In genomic region chr9:2241875-2242741, GRCh38 we compare ENCODE assay signal across 1 cellular context.
TF ChIP-seq lines count a peak whose summit lies in the region.

No MANE protein-coding gene starts in this region.

TF ChIP-seq in HepG2, 621 proteins besides CTCF, POLR2A, EP300 and RAD21 (continued from another document and continues in another):
- TF ChIP-seq ZBTB46 (CRISPR knock-in tag; IDR thresholded peaks at IDR 0.05; ENCODE audit: borderline replicate concordance) (no peak), RBM22 (optimal IDR thresholded peaks at IDR 0.05; ENCODE audit: low read length) (no peak), TCF7L2 (IDR thresholded peaks at IDR 0.05; ENCODE audit: low read depth, low read length) (no peak), KDM5B (CRISPR knock-in tag; IDR thresholded peaks at IDR 0.05; ENCODE audit: borderline replicate concordance) (0 out of 2 replicates have a peak, but pooled peaks have one; percentile 68), ZNF703 (CRISPR knock-in tag; IDR thresholded peaks at IDR 0.05; ENCODE audit: borderline replicate concordance) (no peak), ZUFSP (CRISPR knock-in tag; IDR thresholded peaks at IDR 0.05; ENCODE audit: borderline replicate concordance) (no peak), ZNF563 (CRISPR knock-in tag; IDR thresholded peaks at IDR 0.05) (no peak), CENPT (CRISPR knock-in tag; IDR thresholded peaks at IDR 0.05; ENCODE audit: low read depth) (no peak), ZBTB49 (CRISPR knock-in tag; IDR thresholded peaks at IDR 0.05; ENCODE audit: borderline replicate concordance) (no peak), ZNF362 (CRISPR knock-in tag; IDR thresholded peaks at IDR 0.05; ENCODE audit: borderline replicate concordance) (no peak), ZNF121 (CRISPR knock-in tag; IDR thresholded peaks at IDR 0.05) (no peak), NFIC (IDR thresholded peaks at IDR 0.05; ENCODE audit: low read length) (no peak), REXO4 (CRISPR knock-in tag; IDR thresholded peaks at IDR 0.05; ENCODE audit: borderline replicate concordance) (no peak), TARDBP (CRISPR knock-in tag; IDR thresholded peaks at IDR 0.05) (peak; percentile 50; the same call in 1 of the 2 replicates), IRF9 (CRISPR knock-in tag; IDR thresholded peaks at IDR 0.05; ENCODE audit: borderline replicate concordance) (no peak), MAF1 (CRISPR knock-in tag; IDR thresholded peaks at IDR 0.05; ENCODE audit: borderline replicate concordance) (no peak), ZNF614 (CRISPR knock-in tag; IDR thresholded peaks at IDR 0.05; ENCODE audit: borderline replicate concordance) (0 out of 2 replicates have a peak, but pooled peaks have one; percentile 44), SAP130 (CRISPR knock-in tag; IDR thresholded peaks at IDR 0.05; ENCODE audit: low read depth) (peak; percentile 64), CBX5 (CRISPR knock-in tag; IDR thresholded peaks at IDR 0.05; ENCODE audit: borderline replicate concordance) (peak; percentile 79; the same call in 1 of the 2 replicates), MTA3 (CRISPR knock-in tag; IDR thresholded peaks at IDR 0.05) (no peak), REL (CRISPR knock-in tag; conservative IDR thresholded peaks at IDR 0.05) (no peak), EEA1 (CRISPR knock-in tag; IDR thresholded peaks at IDR 0.05; ENCODE audit: borderline replicate concordance) (no peak), ZNF781 (CRISPR knock-in tag; IDR thresholded peaks at IDR 0.05; ENCODE audit: borderline replicate concordance, not compliant biosample characterization) (no peak), NBN (conservative IDR thresholded peaks at IDR 0.05) (no peak), STAG1 (CRISPR knock-in tag; IDR thresholded peaks at IDR 0.05) (peak; percentile 11; the same call in 1 of the 2 replicates), ZBTB33 (CRISPR knock-in tag; IDR thresholded peaks at IDR 0.05) (0 out of 2 replicates have a peak, but pooled peaks have one; percentile 27), FOXK1 (CRISPR knock-in tag; IDR thresholded peaks at IDR 0.05; ENCODE audit: borderline replicate concordance, low read depth) (peak; percentile 67; the same call in 1 of the 2 replicates), BCL3 (CRISPR knock-in tag; IDR thresholded peaks at IDR 0.05) (no peak; the same call in 1 of the 2 replicates), ZFP82 (CRISPR knock-in tag; IDR thresholded peaks at IDR 0.05; ENCODE audit: borderline replicate concordance) (no peak), ZNF629 (CRISPR knock-in tag; conservative IDR thresholded peaks at IDR 0.05) (no peak), RBFOX2 (IDR thresholded peaks at IDR 0.05; ENCODE audit: low read depth, low read length) (no peak), ATF6 (CRISPR knock-in tag; conservative IDR thresholded peaks at IDR 0.05) (0 out of 2 replicates have a peak, but pooled peaks have one; percentile 39), TIGD3 (CRISPR knock-in tag; IDR thresholded peaks at IDR 0.05; ENCODE audit: borderline replicate concordance) (no peak; the same call in 1 of the 2 replicates), SMC3 (IDR thresholded peaks at IDR 0.05; ENCODE audit: low read length) (no peak), ARID5B (CRISPR knock-in tag; IDR thresholded peaks at IDR 0.05) (peak; percentile 54), HOMEZ (CRISPR knock-in tag; IDR thresholded peaks at IDR 0.05; ENCODE audit: low read depth) (no peak), KAT2B (IDR thresholded peaks at IDR 0.05; ENCODE audit: borderline replicate concordance, low read depth, low read length) (no peak), ATM (IDR thresholded peaks at IDR 0.05; ENCODE audit: borderline replicate concordance) (no peak), RXRA (CRISPR knock-in tag; IDR thresholded peaks at IDR 0.05) (no peak)
